ENCODE assay signal across 8 cellular contexts in genomic region chr1:157137051-157137772, GRCh38. TPM values are rescaled to one million over a fixed set of nuclear protein-coding genes. Genes with fewer than 3 reads are reported as not detected.
DNase-seq lines count a peak whose midpoint lies in the region; ATAC-seq, FAIRE-seq and TF ChIP-seq lines count a peak whose summit lies in the region.

No MANE protein-coding gene starts in this region.

- SMC1A ChIA-PET in GM12878 (lab: Charles Lee; ENCODE audit: uncharacterized antibody, unreplicated experiment) = interaction anchor here (0.6 to 8.3 kb wide), 8 partner anchors 10 to 97 kb away, joined by 3 to 65 read pairs (median 4); no protein-coding TSS in a partner anchor

- peak overlapping the region; percentile 87 for H3K9ac ChIP-seq in GM12878 (ENCODE audit: control insufficient read depth, insufficient read depth, low read length)

- H3K4me3 ChIP-seq in GM12878 = peak overlapping the region; percentile 96

- no peak for TF ChIP-seq RAD21 in GM12878 (IDR thresholded peaks at IDR 0.05; ENCODE audit: insufficient read depth, low read depth, low read length)

- ATAC-seq in GM12878 = peak; percentile 7; the same call in 2 of the 3 replicates
- no peak for ATAC-seq in HG03378 (IDR thresholded peaks at IDR 0.05; ENCODE audit: unreplicated experiment)

- POLR2A ChIA-PET in GM12878 (lab: Charles Lee) = interaction anchor here (0.6 to 2.2 kb wide), 4 partner anchors 16 to 94 kb away, joined by 3 to 12 read pairs (median 4); no protein-coding TSS in a partner anchor

- peaks cover 4 to 8% of the 10 kb centered on the region in 2 experiments for H3K36me3 ChIP-seq in GM12878 (ENCODE audit: control insufficient read depth in 2 of 2, insufficient read depth in 2 of 2, low read length in 1 of 2)

- no peaks in the 10 kb centered on the region; the same call in 1 of the 2 replicates for H4K20me1 ChIP-seq in GM12878 (ENCODE audit: control insufficient read depth, insufficient read depth)

- TF ChIP-seq POLR2A in GM12878 (IDR thresholded peaks at IDR 0.05; ENCODE audit: low read depth, low read length) = no peak

- RAD21 ChIA-PET in GM12878 (lab: Charles Lee; ENCODE audit: unreplicated experiment) = interaction anchor here (0.6 to 5.7 kb wide), 4 partner anchors 18 to 47 kb away, joined by 4 to 54 read pairs (median 4); no protein-coding TSS in a partner anchor

- under 1% methylated on average over 16 of the region's 16 CpGs for WGBS in GM12878 (ENCODE audit: insufficient coverage, insufficient replicate concordance, low lambda C conversion rate, missing lambda C conversion rate)

- TF ChIP-seq CTCF in GM12878 (IDR thresholded peaks at IDR 0.05 in 2 of 3, conservative IDR thresholded peaks at IDR 0.05 in 1 of 3; ENCODE audit: control insufficient read depth in 2 of 3, extremely low read depth in 1 of 3, insufficient read depth in 1 of 3, low read depth in 3 of 3, low read length in 3 of 3) = no peak

- CTCF ChIA-PET in GM12878 (lab: Yijun Ruan, JAX) = interaction anchor here (0.6 to 5.3 kb wide), 4 partner anchors 16 to 92 kb away, joined by 3 to 74 read pairs (median 32); no protein-coding TSS in a partner anchor

- H3K4me2 ChIP-seq in GM12878 (ENCODE audit: control insufficient read depth, insufficient read depth) = peak overlapping the region; percentile 88

- no peaks in the 10 kb centered on the region for H3K9me3 ChIP-seq in GM12878 (replicated peaks; ENCODE audit: control insufficient read depth, insufficient read depth, low read length)

- peaks cover 29% of the 10 kb centered on the region for H3K79me2 ChIP-seq in GM12878 (ENCODE audit: control insufficient read depth, insufficient read depth, low read length)

- DNase-seq in DMS53 (lab: John Stamatoyannopoulos, UW) = peak; percentile 65
- DNase-seq in MV-4-11 (lab: John Stamatoyannopoulos, UW) = peak; percentile 43
- no peak for DNase-seq in GM12878 (ENCODE audit: low read depth, low spot score)
- DNase-seq in kidney tubule cell (ENCODE audit: low spot score) = peak; percentile 47
- peak in 1 of 49 donors; percentile 19 for DNase-seq in substantia nigra (lab: John Stamatoyannopoulos, UW)
- DNase-seq in G401 (ENCODE audit: low spot score) = no peak
- DNase-seq in NCI-H774 (lab: John Stamatoyannopoulos, UW) = no peak

- peak; percentile 18 for FAIRE-seq in GM12878 (lab: Jason Lieb, UNC)

- BruUV-seq in GM12878 (replicated peaks; lab: Mats Ljungman, UMichigan) = no TSS peak

- H3K27me3 ChIP-seq in GM12878 (replicated peaks in 1 of 2; ENCODE audit: control insufficient read depth in 2 of 2, insufficient read depth in 2 of 2, low read length in 1 of 2) = no peaks in the 10 kb centered on the region

- no peak for TF ChIP-seq EP300 in GM12878 (IDR thresholded peaks at IDR 0.05; ENCODE audit: borderline replicate concordance in 1 of 2, control insufficient read depth in 1 of 2, low read depth in 2 of 2, low read length in 2 of 2)

- in situ Hi-C loops in GM12878 (cut with MboI) (no loop called here), G401 (cut with HindIII; ENCODE audit: low sequenced_read_pairs) (no loop called here)

- H3K4me1 ChIP-seq in GM12878 (ENCODE audit: control insufficient read depth, insufficient read depth, low read length) = peaks cover 13% of the 10 kb centered on the region; the same call in 1 of the 2 replicates

- H2AFZ ChIP-seq in GM12878 (ENCODE audit: control insufficient read depth, low read depth, low read length) = no peak overlapping the region; the same call in 1 of the 2 replicates

- H3K27ac ChIP-seq in GM12878 (ENCODE audit: control insufficient read depth, insufficient read depth) (peak overlapping the region; percentile 66), substantia nigra (ENCODE audit: low read depth, low read length, poor library complexity, severe bottlenecking) (peak overlapping the region; percentile 96)

- intact Hi-C loops in GM12878 (cut with micrococcal nuclease; ENCODE audit: unreplicated experiment) = loop anchor here (5.0 kb wide), 1 partner anchor 45 kb away; no protein-coding TSS in a partner anchor

TF ChIP-seq in GM12878, 131 proteins besides CTCF, POLR2A, EP300 and RAD21 (continues in another document):
- no peak for TF ChIP-seq E2F4 (IDR thresholded peaks at IDR 0.05; ENCODE audit: low read depth, low read length)
- no peak for TF ChIP-seq ZNF384 (IDR thresholded peaks at IDR 0.05; ENCODE audit: borderline replicate concordance, low read depth, low read length)
- no peak for TF ChIP-seq POLR2AphosphoS2 (IDR thresholded peaks at IDR 0.05; ENCODE audit: low read depth, low read length)
- TF ChIP-seq ZNF274 (IDR thresholded peaks at IDR 0.05; ENCODE audit: insufficient read depth, insufficient read length) = no peak
- TF ChIP-seq HSF1 (IDR thresholded peaks at IDR 0.05; ENCODE audit: low read depth, low read length) = no peak

RNA-seq across cellular contexts. Expression of gene ETV3, which starts 1.0 kb away (rescaled TPM):
- total RNA-seq in GM12878 (2013; cell fraction: nucleolus; rRNA removed) = 47.0 and 52.6 TPM in 2 replicates
- total RNA-seq in GM12878 (2014; rRNA removed) = 6.9 and 7.9 TPM in 2 replicates
- total RNA-seq in GM12878 (2014; rRNA removed; fragmentation: Illumina TruSeq; extraction: Trizol) = 9.4 and 9.6 TPM in 2 replicates
- 13.8 and 15.8 TPM in 2 replicates for total RNA-seq in GM12878 (2021)
- polyA plus RNA-seq in GM12878 (2011; ENCODE audit: low read depth) = 4.2 TPM
- polyA plus RNA-seq in GM12878 (2011; rRNA removed) = 10.6 and 10.7 TPM in 2 replicates
- polyA plus RNA-seq in GM12878 (2011; cell fraction: cytosol; rRNA removed) = 5.7 and 6.2 TPM in 2 replicates
- polyA plus RNA-seq in GM12878 (2011; cell fraction: nucleus; rRNA removed) = 10.2 and 11.6 TPM in 2 replicates
- polyA plus RNA-seq in GM12878 (2012) = 6.7 and 7.3 TPM in 2 replicates
- 8.2 and 8.6 TPM in 2 replicates for polyA plus RNA-seq in GM12878 (2014; fragmentation: Illumina TruSeq; extraction: Trizol)
- 1 to 10 TPM; 1.7 to 2.9 TPM for polyA plus RNA-seq in GM12878 (2014; fragmentation: Nextera tagmentation; extraction: Ambion mirVana)
- 6.1 and 6.4 TPM in 2 replicates for polyA plus RNA-seq in GM12878 (2014; rRNA removed)
- 1 to 10 TPM; 3.6 to 4.6 TPM for polyA plus RNA-seq in GM12878 (2016; fragmentation: Nextera tagmentation; extraction: Ambion mirVana)
- 22.7 and 23.6 TPM in 2 replicates for polyA minus RNA-seq in GM12878 (2011; rRNA and poly(A)+ RNA removed)
- 6.9 and 10.4 TPM in 2 replicates for polyA minus RNA-seq in GM12878 (2011; cell fraction: cytosol; rRNA and poly(A)+ RNA removed)
- polyA minus RNA-seq in GM12878 (2011; cell fraction: nucleus; rRNA and poly(A)+ RNA removed) = 15.6 and 26.3 TPM in 2 replicates
- 6.5 and 9.8 TPM in 2 replicates for total RNA-seq in G401 (2014; rRNA removed; shearing (Covaris generic))

RNA-seq across cellular contexts. Expression of gene ETV3L, which starts 37.6 kb away (rescaled TPM):
- 0.25 and 0.39 TPM in 2 replicates for total RNA-seq in GM12878 (2013; cell fraction: nucleolus; rRNA removed)
- total RNA-seq in GM12878 (2014; rRNA removed) (0.28 and 0.33 TPM in 2 replicates), GM12878 (2014; rRNA removed; fragmentation: Illumina TruSeq; extraction: Trizol) (0.31 and 0.32 TPM in 2 replicates), GM12878 (2021) (0.96 and 1.3 TPM in 2 replicates)
- 0.33 TPM for polyA plus RNA-seq in GM12878 (2011; ENCODE audit: low read depth)
- polyA plus RNA-seq in GM12878 (2011; rRNA removed) (0.20 and 0.26 TPM in 2 replicates), GM12878 (2014; fragmentation: Illumina TruSeq; extraction: Trizol) (0.57 and 0.86 TPM in 2 replicates), GM12878 (2014; fragmentation: Nextera tagmentation; extraction: Ambion mirVana) (under 1 TPM; 0.03 to 0.04 TPM), GM12878 (2014; rRNA removed) (0.69 and 0.88 TPM in 2 replicates), GM12878 (2016; fragmentation: Nextera tagmentation; extraction: Ambion mirVana) (1 to 10 TPM in 1 of 2 experiments, under 1 TPM in 1; 0.88 to 1.2 TPM)
- 0.18 and 0.24 TPM in 2 replicates for polyA plus RNA-seq in GM12878 (2011; cell fraction: cytosol; rRNA removed)
- 0.15 and 0.18 TPM in 2 replicates for polyA plus RNA-seq in GM12878 (2011; cell fraction: nucleus; rRNA removed)
- 0.60 and 1.1 TPM in 2 replicates for polyA plus RNA-seq in GM12878 (2012)
- polyA minus RNA-seq in GM12878 (2011; rRNA and poly(A)+ RNA removed) = 0.21 and 0.37 TPM in 2 replicates
- polyA minus RNA-seq in GM12878 (2011; cell fraction: cytosol; rRNA and poly(A)+ RNA removed) = not detected in 2 replicates
- 0.38 TPM in 1 of 2 replicates, not detected in the other for polyA minus RNA-seq in GM12878 (2011; cell fraction: nucleus; rRNA and poly(A)+ RNA removed)
- not detected in 2 replicates for total RNA-seq in G401 (2014; rRNA removed; shearing (Covaris generic))

Comparison
In these comparisons a context has a peak if more than half of its experiments do, and no peak if none do; other contexts are left out.
1. DNase-seq: peak in DMS53 (single experiment), MV-4-11 (single experiment) and kidney tubule cell (single experiment); none in GM12878 (single experiment), G401 (single experiment) and NCI-H774 (single experiment).